27 cellular contexts compared by ENCODE assay signal in the genomic region with DNA sequence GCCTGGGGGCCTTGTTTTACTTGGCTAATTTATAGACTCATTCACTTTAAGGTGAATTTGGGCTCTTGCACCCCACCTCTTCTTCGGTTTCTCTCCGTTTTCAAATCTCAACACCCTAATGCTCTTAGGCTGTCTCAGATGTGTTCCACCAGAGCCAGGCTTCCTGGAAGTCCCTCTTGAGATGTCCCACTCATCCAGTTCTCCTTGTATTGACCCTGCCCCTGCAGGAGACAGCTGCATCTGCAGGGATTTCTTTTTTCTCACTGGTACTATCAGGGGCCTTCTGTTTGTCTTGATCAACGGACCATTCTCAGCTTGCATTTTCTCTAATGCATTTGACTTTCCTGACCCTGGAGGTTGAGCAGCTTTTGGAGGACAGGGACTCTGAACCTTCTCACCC.
"Had no signal": no experiment of that assay in that cellular context is flagged by ENCODE, and none has a peak within 500 bp of the region (broad histone marks: within the 10 kb centered on the region; RNA-seq: fewer than 3 reads in every experiment).

No MANE protein-coding gene starts in this region.

- H3K4me3 Mint-ChIP-seq: activated CD4-positive, alpha-beta T cell treated with anti-CD3 and anti-CD28 coated beads, Interleukin-2, amount 10 ng/mL, durations not matched to agents 7 days and 5 days; activated CD8-positive, alpha-beta T cell treated with anti-CD3 and anti-CD28 coated beads for 36 hours; activated naive CD8-positive, alpha-beta T cell; activated T-cell treated with anti-CD3 and anti-CD28 coated beads, Interleukin-2, amount 50 U/mL, for 4 hours; activated T-helper 17 cell treated with anti-CD3 and anti-CD28 coated beads, Interleukin-2, amount 50 U/mL, for 72 hours; central memory CD8-positive, alpha-beta T cell; dendritic cell treated with granulocyte-macrophage colony-stimulating factor and Interleukin-4, amounts not matched to agents 40 ng/mL and 50 ng/mL, for 4 days had no signal

- H3K27ac ChIP-seq: brain microvascular endothelial cell, coronary artery, dorsolateral prefrontal cortex, esophagus muscularis mucosa, gastroesophageal sphincter, heart left ventricle had no signal

- H3K36me3 Mint-ChIP-seq: activated naive CD8-positive, alpha-beta T cell had no signal

- H3K4me1 Mint-ChIP-seq: activated CD4-positive, alpha-beta T cell treated with anti-CD3 and anti-CD28 coated beads, Interleukin-2, amount 10 ng/mL, durations not matched to agents 7 days and 5 days; activated T-helper 17 cell treated with anti-CD3 and anti-CD28 coated beads, Interleukin-2, amount 50 U/mL, for 72 hours; central memory CD8-positive, alpha-beta T cell had no signal

- H3K27ac Mint-ChIP-seq: activated CD4-positive, alpha-beta T cell treated with anti-CD3 and anti-CD28 coated beads, Interleukin-2, amount 10 ng/mL, durations not matched to agents 7 days and 5 days; activated CD8-positive, alpha-beta T cell treated with anti-CD3 and anti-CD28 coated beads for 36 hours; activated naive CD8-positive, alpha-beta T cell; activated T-helper 17 cell treated with anti-CD3 and anti-CD28 coated beads, Interleukin-2, amount 50 U/mL, for 72 hours; dendritic cell treated with granulocyte-macrophage colony-stimulating factor and Interleukin-4, amounts not matched to agents 40 ng/mL and 50 ng/mL, for 4 days had no signal

- ATAC-seq: activated CD8-positive, alpha-beta T cell treated with anti-CD3 and anti-CD28 coated beads for 36 hours; activated T-cell treated with anti-CD3 and anti-CD28 coated beads, Interleukin-2, amount 50 U/mL, for 4 hours; activated T-helper 17 cell treated with anti-CD3 and anti-CD28 coated beads, Interleukin-2, amount 50 U/mL, for 72 hours; gastroesophageal sphincter; heart left ventricle had no signal

- H3K36me3 ChIP-seq: brain microvascular endothelial cell, heart left ventricle had no signal

- DNase-seq: activated CD4-positive, alpha-beta T cell treated with anti-CD3 and anti-CD28 coated beads for 1 hour; activated CD4-positive, alpha-beta T cell treated with anti-CD3 and anti-CD28 coated beads for 4 hours; activated CD4-positive, alpha-beta T cell treated with anti-CD3 and anti-CD28 coated beads, Interleukin-2, amount 10 ng/mL, durations not matched to agents 7 days and 5 days; activated CD4-positive, alpha-beta T cell treated with anti-CD3 and anti-CD28 coated beads, Interleukin-2, amount 50 U/mL, for 48 hours; activated CD8-positive, alpha-beta memory T cell treated with anti-CD3 and anti-CD28 coated beads for 24 hours; activated CD8-positive, alpha-beta T cell treated with anti-CD3 and anti-CD28 coated beads for 36 hours; activated effector memory CD4-positive, alpha-beta T cell treated with Interleukin-2 at 50 U/mL for 16 hours; activated gamma-delta T cell treated with Interleukin-2 at 50 U/mL for 16 hours; activated naive CD4-positive, alpha-beta T cell treated with anti-CD3 and anti-CD28 coated beads, Interleukin-2, amount 50 U/mL, for 16 hours; activated naive CD4-positive, alpha-beta T cell treated with Interleukin-2 at 50 U/mL for 16 hours; activated T-cell treated with anti-CD3 and anti-CD28 coated beads, Interleukin-2, amount 50 U/mL, for 4 hours; amniotic stem cell; anterior cingulate cortex; brain microvascular endothelial cell; dorsolateral prefrontal cortex; effector memory CD4-positive, alpha-beta T cell; erythroblast; foreskin melanocyte; heart left ventricle; T-helper 2 cell had no signal

- H3K4me1 ChIP-seq: gastroesophageal sphincter had no signal

- H3K27me3 ChIP-seq: brain microvascular endothelial cell, dorsolateral prefrontal cortex, esophagus muscularis mucosa, gastroesophageal sphincter, heart left ventricle had no signal

- H3K27me3 Mint-ChIP-seq: activated CD4-positive, alpha-beta T cell treated with anti-CD3 and anti-CD28 coated beads, Interleukin-2, amount 10 ng/mL, durations not matched to agents 7 days and 5 days; activated CD8-positive, alpha-beta T cell treated with anti-CD3 and anti-CD28 coated beads for 36 hours; activated naive CD8-positive, alpha-beta T cell; activated T-helper 17 cell treated with anti-CD3 and anti-CD28 coated beads, Interleukin-2, amount 50 U/mL, for 72 hours; central memory CD8-positive, alpha-beta T cell; dendritic cell treated with granulocyte-macrophage colony-stimulating factor and Interleukin-4, amounts not matched to agents 40 ng/mL and 50 ng/mL, for 4 days had no signal

- H3K4me3 ChIP-seq: coronary artery, dorsolateral prefrontal cortex, esophagus muscularis mucosa, gastroesophageal sphincter, heart left ventricle had no signal
